ENCODE assay signal across 8 cellular contexts in genomic region chr7:5525271-5526189, GRCh38. TPM values are rescaled to one million over a fixed set of nuclear protein-coding genes. Genes with fewer than 3 reads are reported as not detected.
DNase-seq lines count a peak whose midpoint lies in the region; ATAC-seq and TF ChIP-seq lines count a peak whose summit lies in the region.

No MANE protein-coding gene starts in this region.

- DNase-seq in EH (ENCODE audit: low read depth) (peak; percentile 79), LHCN-M2 (ENCODE audit: low read depth) (peak; percentile 74), cardiac muscle cell (ENCODE audit: low read depth in 1 of 2, low spot score in 1 of 2) (peak; percentile 62 to 80), left lobe of liver (ENCODE audit: low spot score) (no peak)
- DNase-seq in activated T-cell treated with anti-CD3 and anti-CD28 coated beads, Interleukin-2, amount 50 U/mL, for 24 hours, result peak; percentile 48

- peak overlapping the region; percentile 97 for H3K27ac Mint-ChIP-seq in activated T-cell treated with anti-CD3 and anti-CD28 coated beads, Interleukin-2, amount 50 U/mL, for 24 hours
- peak overlapping the region; percentile 88 for H3K27ac Mint-ChIP-seq in stimulated activated memory B cell treated with anti-CD40 and anti-IgM and Interleukin-4, amounts not matched to agents 10 μg/mL and 1 μg/mL and 100 μg/mL, for 72 hours

- no peaks in the 10 kb centered on the region for H3K9me3 ChIP-seq in cardiac muscle cell (ENCODE audit: low read depth)

- TF ChIP-seq CTCF in cardiac muscle cell (IDR thresholded peaks at IDR 0.05; ENCODE audit: low read depth, low read length), result no peak

- H3K4me3 Mint-ChIP-seq in activated T-cell treated with anti-CD3 and anti-CD28 coated beads, Interleukin-2, amount 50 U/mL, for 24 hours, result peak overlapping the region; percentile 98
- peak overlapping the region; percentile 97 for H3K4me3 Mint-ChIP-seq in stimulated activated memory B cell treated with anti-CD40 and anti-IgM and Interleukin-4, amounts not matched to agents 10 μg/mL and 1 μg/mL and 100 μg/mL, for 72 hours

- peaks cover 44% of the 10 kb centered on the region for H3K36me3 ChIP-seq in cardiac muscle cell

- H3K36me3 Mint-ChIP-seq in activated T-cell treated with anti-CD3 and anti-CD28 coated beads, Interleukin-2, amount 50 U/mL, for 24 hours (ENCODE audit: low read depth), result peaks cover 64% of the 10 kb centered on the region
- peaks cover 51% of the 10 kb centered on the region for H3K36me3 Mint-ChIP-seq in stimulated activated memory B cell treated with anti-CD40 and anti-IgM and Interleukin-4, amounts not matched to agents 10 μg/mL and 1 μg/mL and 100 μg/mL, for 72 hours

- no peak overlapping the region for H3K4me3 ChIP-seq in cardiac muscle cell

- H3K9me3 Mint-ChIP-seq in activated T-cell treated with anti-CD3 and anti-CD28 coated beads, Interleukin-2, amount 50 U/mL, for 24 hours, result no peaks in the 10 kb centered on the region
- H3K9me3 Mint-ChIP-seq in stimulated activated memory B cell treated with anti-CD40 and anti-IgM and Interleukin-4, amounts not matched to agents 10 μg/mL and 1 μg/mL and 100 μg/mL, for 72 hours, result no peaks in the 10 kb centered on the region

- peaks cover 11% of the 10 kb centered on the region for H3K4me1 ChIP-seq in cardiac muscle cell (ENCODE audit: low read depth)

- ATAC-seq in stimulated activated memory B cell treated with anti-CD40 and anti-IgM and Interleukin-4, amounts not matched to agents 10 μg/mL and 1 μg/mL and 100 μg/mL, for 72 hours, result no peak
- ATAC-seq in GM21528 (IDR thresholded peaks at IDR 0.05; ENCODE audit: low FRiP score, unreplicated experiment), result no peak
- no peak for ATAC-seq in left lobe of liver
- ATAC-seq in GM19023 (IDR thresholded peaks at IDR 0.05; ENCODE audit: unreplicated experiment), result no peak

- H3K4me1 Mint-ChIP-seq in activated T-cell treated with anti-CD3 and anti-CD28 coated beads, Interleukin-2, amount 50 U/mL, for 24 hours (ENCODE audit: low read depth), result peaks cover 26% of the 10 kb centered on the region
- H3K4me1 Mint-ChIP-seq in stimulated activated memory B cell treated with anti-CD40 and anti-IgM and Interleukin-4, amounts not matched to agents 10 μg/mL and 1 μg/mL and 100 μg/mL, for 72 hours, result peaks cover 57% of the 10 kb centered on the region

- H3K27ac ChIP-seq in cardiac muscle cell, result peak overlapping the region; percentile 100

- H3K27me3 ChIP-seq in cardiac muscle cell, result no peaks in the 10 kb centered on the region

- no peaks in the 10 kb centered on the region for H3K27me3 Mint-ChIP-seq in activated T-cell treated with anti-CD3 and anti-CD28 coated beads, Interleukin-2, amount 50 U/mL, for 24 hours
- H3K27me3 Mint-ChIP-seq in stimulated activated memory B cell treated with anti-CD40 and anti-IgM and Interleukin-4, amounts not matched to agents 10 μg/mL and 1 μg/mL and 100 μg/mL, for 72 hours, result no peaks in the 10 kb centered on the region

RNA-seq across cellular contexts. Expression of gene ACTB, which starts 4.9 kb away (rescaled TPM):
- 6,206 and 6,373 TPM in 2 replicates for total RNA-seq in LHCN-M2 (2014; rRNA removed)
- polyA plus RNA-seq in LHCN-M2 (2012), result 12,688 TPM
- total RNA-seq in cardiac muscle cell, result 2,248 and 2,483 TPM in 2 replicates
- 2,826 and 3,628 TPM in 2 replicates for polyA plus RNA-seq in cardiac muscle cell
- total RNA-seq in left lobe of liver, result 1,167 TPM

RNA-seq across cellular contexts. Expression of gene FBXL18, which starts 11.9 kb away (rescaled TPM):
- total RNA-seq in LHCN-M2 (2014; rRNA removed) (12.0 and 12.9 TPM in 2 replicates), cardiac muscle cell (10.0 and 11.4 TPM in 2 replicates), left lobe of liver (6.4 TPM)
- 10.1 TPM for polyA plus RNA-seq in LHCN-M2 (2012)
- polyA plus RNA-seq in cardiac muscle cell, result 5.1 and 8.3 TPM in 2 replicates
